ENCODE assay signal across 39 cellular contexts in the genomic region with DNA sequence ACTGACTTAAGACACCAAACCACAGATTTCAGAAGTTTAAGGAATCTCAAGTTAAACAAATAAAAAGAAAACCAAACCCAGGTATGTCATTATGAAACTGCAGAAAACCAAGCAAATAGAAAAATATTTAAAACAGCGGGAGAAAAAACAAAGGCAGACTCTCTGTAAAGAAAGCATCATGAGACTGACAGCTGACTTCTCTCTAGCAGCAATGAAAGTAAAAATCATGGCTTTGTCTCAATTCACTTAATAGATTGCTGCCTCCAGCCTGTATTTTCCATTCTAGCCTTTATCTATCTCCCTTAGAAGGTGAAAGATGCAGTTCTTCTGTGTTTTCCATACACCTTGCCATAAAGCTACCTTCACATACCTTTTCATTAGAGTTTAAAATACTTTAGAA.
"Had no signal": no experiment of that assay in that cellular context is flagged by ENCODE, and none has a peak within 500 bp of the region (broad histone marks: within the 10 kb centered on the region; RNA-seq: fewer than 3 reads in every experiment).

No MANE protein-coding gene starts in this region.

- DNase-seq: activated effector memory CD4-positive, alpha-beta T cell treated with anti-CD3 and anti-CD28 coated beads, Interleukin-2, amount 50 U/mL, for 16 hours; activated effector memory CD4-positive, alpha-beta T cell treated with Interleukin-2 at 50 U/mL for 16 hours; activated gamma-delta T cell; activated gamma-delta T cell treated with Interleukin-2 at 50 U/mL for 16 hours; activated naive CD4-positive, alpha-beta T cell; activated naive CD4-positive, alpha-beta T cell treated with anti-CD3 and anti-CD28 coated beads for 36 hours; activated naive CD4-positive, alpha-beta T cell treated with anti-CD3 and anti-CD28 coated beads, Interleukin-2, amount 10 ng/mL, durations not matched to agents 7 days and 5 days; activated naive CD4-positive, alpha-beta T cell treated with anti-CD3 and anti-CD28 coated beads, Interleukin-2, amount 50 U/mL, for 16 hours; activated naive CD4-positive, alpha-beta T cell treated with Interleukin-2 at 50 U/mL for 16 hours; activated naive CD8-positive, alpha-beta T cell treated with anti-CD3 and anti-CD28 coated beads for 36 hours; activated naive CD8-positive, alpha-beta T cell treated with anti-CD3 and anti-CD28 coated beads, Interleukin-2, amount 10 ng/mL, durations not matched to agents 7 days and 5 days; activated naive CD8-positive, alpha-beta T cell treated with anti-CD3 and anti-CD28 coated beads, Interleukin-2, amount 50 U/mL, for 24 hours; activated T-cell treated with anti-CD3 and anti-CD28 coated beads, Interleukin-2, amount 50 U/mL, for 24 hours; activated T-cell treated with anti-CD3 and anti-CD28 coated beads, Interleukin-2, amount 50 U/mL, for 4 hours; activated T-cell treated with anti-CD3 and anti-CD28 coated beads, Interleukin-2, amount 50 U/mL, for 48 hours; activated T-cell treated with anti-CD3 and anti-CD28 coated beads, Interleukin-2, amount 50 U/mL, for 72 hours; adrenal gland; amniotic stem cell; amygdala; anterior cingulate cortex; aorta; body of pancreas; brain microvascular endothelial cell; caudate nucleus; central memory CD4-positive, alpha-beta T cell; cerebellar nuclear complex had no signal

- H3K36me3 Mint-ChIP-seq: activated naive CD4-positive, alpha-beta T cell treated with anti-CD3 and anti-CD28 coated beads, Interleukin-2, amount 10 ng/mL, durations not matched to agents 7 days and 5 days; activated naive CD4-positive, alpha-beta T cell treated with anti-CD3 and anti-CD28 coated beads, Interleukin-2, amount 50 U/mL, for 24 hours; activated naive CD4-positive, alpha-beta T cell treated with anti-CD3 and anti-CD28 coated beads, Interleukin-2, amount 50 U/mL, for 72 hours; activated naive CD8-positive, alpha-beta T cell; activated naive CD8-positive, alpha-beta T cell treated with anti-CD3 and anti-CD28 coated beads for 36 hours; activated naive CD8-positive, alpha-beta T cell treated with anti-CD3 and anti-CD28 coated beads, Interleukin-2, amount 10 ng/mL, durations not matched to agents 7 days and 5 days; brain had no signal

- ATAC-seq: activated naive CD4-positive, alpha-beta T cell treated with anti-CD3 and anti-CD28 coated beads, Interleukin-2, amount 50 U/mL, for 72 hours; activated naive CD8-positive, alpha-beta T cell treated with anti-CD3 and anti-CD28 coated beads, Interleukin-2, amount 50 U/mL, for 24 hours; activated T-cell treated with anti-CD3 and anti-CD28 coated beads, Interleukin-2, amount 50 U/mL, for 4 hours; activated T-cell treated with anti-CD3 and anti-CD28 coated beads, Interleukin-2, amount 50 U/mL, for 72 hours; activated T-helper 17 cell treated with anti-CD3 and anti-CD28 coated beads, Interleukin-2, amount 50 U/mL, for 72 hours; body of pancreas had no signal

- H3K4me3 Mint-ChIP-seq: activated naive CD4-positive, alpha-beta T cell treated with anti-CD3 and anti-CD28 coated beads for 36 hours; activated naive CD4-positive, alpha-beta T cell treated with anti-CD3 and anti-CD28 coated beads, Interleukin-2, amount 10 ng/mL, durations not matched to agents 7 days and 5 days; activated naive CD4-positive, alpha-beta T cell treated with anti-CD3 and anti-CD28 coated beads, Interleukin-2, amount 50 U/mL, for 24 hours; activated naive CD8-positive, alpha-beta T cell; activated naive CD8-positive, alpha-beta T cell treated with anti-CD3 and anti-CD28 coated beads for 36 hours; activated naive CD8-positive, alpha-beta T cell treated with anti-CD3 and anti-CD28 coated beads, Interleukin-2, amount 10 ng/mL, durations not matched to agents 7 days and 5 days; activated naive CD8-positive, alpha-beta T cell treated with anti-CD3 and anti-CD28 coated beads, Interleukin-2, amount 50 U/mL, for 24 hours; activated T-cell treated with anti-CD3 and anti-CD28 coated beads, Interleukin-2, amount 50 U/mL, for 24 hours; activated T-cell treated with anti-CD3 and anti-CD28 coated beads, Interleukin-2, amount 50 U/mL, for 4 hours; activated T-cell treated with anti-CD3 and anti-CD28 coated beads, Interleukin-2, amount 50 U/mL, for 72 hours; activated T-helper 1 cell treated with anti-CD3 and anti-CD28 coated beads, Interleukin-12 subunit alpha, Interleukin-12 subunit beta, Interleukin-2, Interleukin-4 antibody, amounts not matched to agents 30 ng/mL and 10 ng/mL and 1 ng/mL, durations not matched to agents 14 hours and 24 hours and 36 hours; activated T-helper 17 cell treated with anti-CD3 and anti-CD28 coated beads, Interleukin-2, amount 50 U/mL, for 72 hours; brain; central memory CD8-positive, alpha-beta T cell had no signal

- H3K4me1 Mint-ChIP-seq: activated naive CD4-positive, alpha-beta T cell treated with anti-CD3 and anti-CD28 coated beads, Interleukin-2, amount 10 ng/mL, durations not matched to agents 7 days and 5 days; activated naive CD4-positive, alpha-beta T cell treated with anti-CD3 and anti-CD28 coated beads, Interleukin-2, amount 50 U/mL, for 24 hours; activated naive CD8-positive, alpha-beta T cell treated with anti-CD3 and anti-CD28 coated beads for 36 hours; activated naive CD8-positive, alpha-beta T cell treated with anti-CD3 and anti-CD28 coated beads, Interleukin-2, amount 10 ng/mL, durations not matched to agents 7 days and 5 days; activated naive CD8-positive, alpha-beta T cell treated with anti-CD3 and anti-CD28 coated beads, Interleukin-2, amount 50 U/mL, for 24 hours; activated T-helper 17 cell treated with anti-CD3 and anti-CD28 coated beads, Interleukin-2, amount 50 U/mL, for 72 hours; brain; central memory CD8-positive, alpha-beta T cell had no signal

- H3K36me3 ChIP-seq: adrenal gland, ascending aorta, brain microvascular endothelial cell, breast epithelium, cardiac muscle cell had no signal

- H3K27ac Mint-ChIP-seq: activated naive CD4-positive, alpha-beta T cell treated with anti-CD3 and anti-CD28 coated beads for 36 hours; activated naive CD4-positive, alpha-beta T cell treated with anti-CD3 and anti-CD28 coated beads, Interleukin-2, amount 10 ng/mL, durations not matched to agents 7 days and 5 days; activated naive CD4-positive, alpha-beta T cell treated with anti-CD3 and anti-CD28 coated beads, Interleukin-2, amount 50 U/mL, for 24 hours; activated naive CD4-positive, alpha-beta T cell treated with anti-CD3 and anti-CD28 coated beads, Interleukin-2, amount 50 U/mL, for 72 hours; activated naive CD8-positive, alpha-beta T cell; activated naive CD8-positive, alpha-beta T cell treated with anti-CD3 and anti-CD28 coated beads for 36 hours; activated naive CD8-positive, alpha-beta T cell treated with anti-CD3 and anti-CD28 coated beads, Interleukin-2, amount 10 ng/mL, durations not matched to agents 7 days and 5 days; activated naive CD8-positive, alpha-beta T cell treated with anti-CD3 and anti-CD28 coated beads, Interleukin-2, amount 50 U/mL, for 24 hours; activated T-cell treated with anti-CD3 and anti-CD28 coated beads, Interleukin-2, amount 50 U/mL, for 24 hours; activated T-cell treated with anti-CD3 and anti-CD28 coated beads, Interleukin-2, amount 50 U/mL, for 72 hours; activated T-helper 1 cell treated with anti-CD3 and anti-CD28 coated beads, Interleukin-12 subunit alpha, Interleukin-12 subunit beta, Interleukin-2, Interleukin-4 antibody, amounts not matched to agents 30 ng/mL and 10 ng/mL and 1 ng/mL, durations not matched to agents 14 hours and 24 hours and 36 hours; activated T-helper 17 cell treated with anti-CD3 and anti-CD28 coated beads, Interleukin-2, amount 50 U/mL, for 72 hours; activated T-helper 2 cell treated with anti-CD3 and anti-CD28 coated beads, Interferon-gamma antibody, Interleukin-2, Interleukin-4, amounts not matched to agents 10 μg/mL and 5 μg/mL and 100 μg/mL, durations not matched to agents 14 hours and 24 hours and 36 hours; brain had no signal

- FAIRE-seq: astrocyte, bronchial epithelial cell had no signal

- H3K4me1 ChIP-seq: adrenal gland, ascending aorta, body of pancreas, breast epithelium had no signal

- H3K27me3 ChIP-seq: adrenal gland, ascending aorta, body of pancreas, brain microvascular endothelial cell, breast epithelium, cardiac muscle cell had no signal

- H3K27ac ChIP-seq: adrenal gland, ascending aorta, body of pancreas, brain microvascular endothelial cell, breast epithelium, cardiac muscle cell had no signal

- H3K4me3 ChIP-seq: adrenal gland, ascending aorta, body of pancreas, breast epithelium, cardiac muscle cell had no signal

- H3K9me3 Mint-ChIP-seq: activated naive CD4-positive, alpha-beta T cell treated with anti-CD3 and anti-CD28 coated beads for 36 hours; activated naive CD4-positive, alpha-beta T cell treated with anti-CD3 and anti-CD28 coated beads, Interleukin-2, amount 10 ng/mL, durations not matched to agents 7 days and 5 days; activated naive CD8-positive, alpha-beta T cell treated with anti-CD3 and anti-CD28 coated beads for 36 hours; activated naive CD8-positive, alpha-beta T cell treated with anti-CD3 and anti-CD28 coated beads, Interleukin-2, amount 10 ng/mL, durations not matched to agents 7 days and 5 days; activated T-cell treated with anti-CD3 and anti-CD28 coated beads, Interleukin-2, amount 50 U/mL, for 24 hours; activated T-cell treated with anti-CD3 and anti-CD28 coated beads, Interleukin-2, amount 50 U/mL, for 4 hours; activated T-helper 1 cell treated with anti-CD3 and anti-CD28 coated beads, Interleukin-12 subunit alpha, Interleukin-12 subunit beta, Interleukin-2, Interleukin-4 antibody, amounts not matched to agents 30 ng/mL and 10 ng/mL and 1 ng/mL, durations not matched to agents 14 hours and 24 hours and 36 hours; activated T-helper 2 cell treated with anti-CD3 and anti-CD28 coated beads, Interferon-gamma antibody, Interleukin-2, Interleukin-4, amounts not matched to agents 10 μg/mL and 5 μg/mL and 100 μg/mL, durations not matched to agents 14 hours and 24 hours and 36 hours; central memory CD8-positive, alpha-beta T cell had no signal

- H3K9me3 ChIP-seq: adrenal gland, ascending aorta, body of pancreas, breast epithelium had no signal
